ENCODE assay signal across 25 cellular contexts in the genomic region with DNA sequence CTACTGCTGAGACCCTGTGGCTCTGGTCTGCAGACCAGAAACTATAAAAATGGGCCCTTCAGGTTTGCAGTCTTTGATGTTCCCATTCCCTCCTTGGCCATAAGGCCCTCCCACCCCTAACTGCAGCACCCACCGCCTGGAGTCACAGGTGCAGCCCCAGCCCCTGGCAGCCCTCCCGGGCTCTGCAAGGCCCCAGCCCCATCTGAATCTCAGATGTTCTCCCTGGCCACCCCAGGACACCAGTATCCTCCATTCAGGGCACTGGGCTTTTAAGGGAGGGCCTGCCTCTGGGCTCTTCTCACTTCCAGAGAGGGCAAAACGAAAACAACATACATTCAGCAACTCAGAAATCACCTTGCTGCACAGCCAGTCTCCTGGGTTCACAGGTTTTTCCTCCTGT.
DNase-seq lines count a peak whose midpoint lies in the region; ATAC-seq and TF ChIP-seq lines count a peak whose summit lies in the region.
"Had no signal": no experiment of that assay in that cellular context is flagged by ENCODE, and none has a peak within 500 bp of the region (broad histone marks: within the 10 kb centered on the region; RNA-seq: fewer than 3 reads in every experiment).

No MANE protein-coding gene starts in this region.

- H3K27ac ChIP-seq in effector memory CD4-positive, alpha-beta T cell (ENCODE audit: insufficient read depth, low read length, poor library complexity, severe bottlenecking), result no peak overlapping the region
- H3K27ac ChIP-seq: 22Rv1; BLaER1 treated with 17β-estradiol and CSF1 and Interleukin-3, amounts not matched to agents 10 nM and 100 nM; GM23248 had no signal

- POLR2A ChIA-PET in activated CD4-positive, alpha-beta memory T cell treated with anti-CD3 and anti-CD28 coated beads for 36 hours (lab: Charles Lee), result no interaction called here
- POLR2A ChIA-PET in activated CD4-positive, alpha-beta memory T cell treated with anti-CD3 and anti-CD28 coated beads, Interleukin-2, amount 10 ng/mL, durations not matched to agents 7 days and 5 days (lab: Charles Lee), result no interaction called here

- ATAC-seq in natural killer cell treated with Interleukin-12 subunit alpha and Interleukin-12 subunit beta and Interleukin-15 and Interleukin-18, amount 100 ng/mL, for 72 hours, result no peak
- ATAC-seq in natural killer cell (no peak), HG03135 (IDR thresholded peaks at IDR 0.05; ENCODE audit: unreplicated experiment) (no peak)

- intact Hi-C loops in activated CD4-positive, alpha-beta memory T cell treated with anti-CD3 and anti-CD28 coated beads for 36 hours (cut with micrococcal nuclease), result no loop called here
- intact Hi-C loops in natural killer cell (cut with micrococcal nuclease), result no loop called here

- no peaks in the 10 kb centered on the region for H3K36me3 ChIP-seq in effector memory CD4-positive, alpha-beta T cell (ENCODE audit: control insufficient read depth, insufficient read depth, low read length)
- H3K36me3 ChIP-seq: BLaER1 treated with 17β-estradiol and CSF1 and Interleukin-3, amounts not matched to agents 10 nM and 100 nM had no signal

- no peak overlapping the region for H3K27ac Mint-ChIP-seq in activated CD4-positive, alpha-beta memory T cell treated with anti-CD3 and anti-CD28 coated beads for 36 hours
- no peak overlapping the region for H3K27ac Mint-ChIP-seq in activated CD4-positive, alpha-beta memory T cell treated with anti-CD3 and anti-CD28 coated beads, Interleukin-2, amount 10 ng/mL, durations not matched to agents 7 days and 5 days
- H3K27ac Mint-ChIP-seq in natural killer cell treated with Interleukin-12 subunit alpha and Interleukin-12 subunit beta and Interleukin-15 and Interleukin-18, amount 100 ng/mL, for 72 hours, result no peak overlapping the region
- H3K27ac Mint-ChIP-seq in natural killer cell, result no peak overlapping the region
- H3K27ac Mint-ChIP-seq: CD4-positive, alpha-beta memory T cell had no signal

- DNase-seq in activated CD4-positive, alpha-beta memory T cell treated with anti-CD3 and anti-CD28 coated beads for 36 hours, result peak; percentile 1
- no peak for DNase-seq in activated CD4-positive, alpha-beta memory T cell treated with anti-CD3 and anti-CD28 coated beads, Interleukin-2, amount 10 ng/mL, durations not matched to agents 7 days and 5 days
- peak; percentile 38 for DNase-seq in natural killer cell treated with Interleukin-12 subunit alpha and Interleukin-12 subunit beta and Interleukin-15 and Interleukin-18, amount 100 ng/mL, for 72 hours (ENCODE audit: low spot score)
- DNase-seq in natural killer cell (no peak), mesenteric fat pad (ENCODE audit: low spot score) (peak; percentile 76), ureter (ENCODE audit: low spot score) (peak; percentile 32)
- no peak for DNase-seq in effector memory CD4-positive, alpha-beta T cell
- DNase-seq: ACHN; CD4-positive, alpha-beta memory T cell; DMS 273 treated with DMSO at 0.1 percent for 48 hours; DMS79 treated with DMSO at 0.1 percent for 48 hours; GM23248; HCEC 1CT; KG1; NCI-H1092; NCI-H1436; NCI-H1930; NCI-H226; NCI-H524; NCI-H774; NK-92 treated with Interleukin-12 subunit alpha and Interleukin-12 subunit beta, amount 100 ng/mL, for 24 hours had no signal

- peaks cover 7% of the 10 kb centered on the region for H3K27me3 Mint-ChIP-seq in activated CD4-positive, alpha-beta memory T cell treated with anti-CD3 and anti-CD28 coated beads for 36 hours
- peaks cover 22% of the 10 kb centered on the region for H3K27me3 Mint-ChIP-seq in activated CD4-positive, alpha-beta memory T cell treated with anti-CD3 and anti-CD28 coated beads, Interleukin-2, amount 10 ng/mL, durations not matched to agents 7 days and 5 days
- peaks cover 6 to 23% of the 10 kb centered on the region in 2 donors for H3K27me3 Mint-ChIP-seq in natural killer cell treated with Interleukin-12 subunit alpha and Interleukin-12 subunit beta and Interleukin-15 and Interleukin-18, amount 100 ng/mL, for 72 hours
- H3K27me3 Mint-ChIP-seq in natural killer cell (ENCODE audit: low read depth in 2 of 2), result peaks cover 4 to 7% of the 10 kb centered on the region in 2 donors

- H3K4me3 ChIP-seq in effector memory CD4-positive, alpha-beta T cell (ENCODE audit: insufficient read depth, low read depth, low read length, poor library complexity, severe bottlenecking), result no peak overlapping the region
- H3K4me3 ChIP-seq: BLaER1 treated with 17β-estradiol and CSF1 and Interleukin-3, amounts not matched to agents 10 nM and 100 nM; GM23248 had no signal

- H3K36me3 Mint-ChIP-seq in activated CD4-positive, alpha-beta memory T cell treated with anti-CD3 and anti-CD28 coated beads for 36 hours, result no peaks in the 10 kb centered on the region
- H3K36me3 Mint-ChIP-seq in activated CD4-positive, alpha-beta memory T cell treated with anti-CD3 and anti-CD28 coated beads, Interleukin-2, amount 10 ng/mL, durations not matched to agents 7 days and 5 days (ENCODE audit: low read depth), result no peaks in the 10 kb centered on the region
- H3K36me3 Mint-ChIP-seq in natural killer cell treated with Interleukin-12 subunit alpha and Interleukin-12 subunit beta and Interleukin-15 and Interleukin-18, amount 100 ng/mL, for 72 hours, result no peaks in the 10 kb centered on the region
- H3K36me3 Mint-ChIP-seq in natural killer cell, result no peaks in the 10 kb centered on the region
- H3K36me3 Mint-ChIP-seq: CD4-positive, alpha-beta memory T cell had no signal

- no peak overlapping the region for H3K4me3 Mint-ChIP-seq in activated CD4-positive, alpha-beta memory T cell treated with anti-CD3 and anti-CD28 coated beads for 36 hours
- no peak overlapping the region for H3K4me3 Mint-ChIP-seq in activated CD4-positive, alpha-beta memory T cell treated with anti-CD3 and anti-CD28 coated beads, Interleukin-2, amount 10 ng/mL, durations not matched to agents 7 days and 5 days
- no peak overlapping the region for H3K4me3 Mint-ChIP-seq in natural killer cell treated with Interleukin-12 subunit alpha and Interleukin-12 subunit beta and Interleukin-15 and Interleukin-18, amount 100 ng/mL, for 72 hours
- H3K4me3 Mint-ChIP-seq in natural killer cell, result no peak overlapping the region
- H3K4me3 Mint-ChIP-seq: CD4-positive, alpha-beta memory T cell had no signal

- no peak for TF ChIP-seq CTCF in natural killer cell (IDR thresholded peaks at IDR 0.05)

- no peaks in the 10 kb centered on the region for H3K4me1 ChIP-seq in effector memory CD4-positive, alpha-beta T cell (ENCODE audit: control insufficient read depth, insufficient read depth, low read length, poor library complexity, severe bottlenecking)
- H3K4me1 ChIP-seq: Caco-2 had no signal

- no peaks in the 10 kb centered on the region for H3K9me3 ChIP-seq in effector memory CD4-positive, alpha-beta T cell (ENCODE audit: control insufficient read depth, low read length)
- H3K9me3 ChIP-seq: BLaER1 treated with 17β-estradiol and CSF1 and Interleukin-3, amounts not matched to agents 10 nM and 100 nM; Caco-2 had no signal

- no peaks in the 10 kb centered on the region for H3K27me3 ChIP-seq in effector memory CD4-positive, alpha-beta T cell (replicated peaks; ENCODE audit: control insufficient read depth, insufficient read depth, low read length, poor library complexity, severe bottlenecking)
- H3K27me3 ChIP-seq: BLaER1 treated with 17β-estradiol and CSF1 and Interleukin-3, amounts not matched to agents 10 nM and 100 nM had no signal

- CTCF ChIA-PET in activated CD4-positive, alpha-beta memory T cell treated with anti-CD3 and anti-CD28 coated beads for 36 hours (lab: Charles Lee), result no interaction called here
- CTCF ChIA-PET in activated CD4-positive, alpha-beta memory T cell treated with anti-CD3 and anti-CD28 coated beads, Interleukin-2, amount 10 ng/mL, durations not matched to agents 7 days and 5 days (lab: Charles Lee), result no interaction called here

- H3K9me3 Mint-ChIP-seq in activated CD4-positive, alpha-beta memory T cell treated with anti-CD3 and anti-CD28 coated beads for 36 hours, result no peaks in the 10 kb centered on the region
- H3K9me3 Mint-ChIP-seq in activated CD4-positive, alpha-beta memory T cell treated with anti-CD3 and anti-CD28 coated beads, Interleukin-2, amount 10 ng/mL, durations not matched to agents 7 days and 5 days, result no peaks in the 10 kb centered on the region
- H3K9me3 Mint-ChIP-seq in natural killer cell treated with Interleukin-12 subunit alpha and Interleukin-12 subunit beta and Interleukin-15 and Interleukin-18, amount 100 ng/mL, for 72 hours, result no peaks in the 10 kb centered on the region
- H3K9me3 Mint-ChIP-seq in natural killer cell, result no peaks in the 10 kb centered on the region
- H3K9me3 Mint-ChIP-seq: CD4-positive, alpha-beta memory T cell had no signal

- H3K4me1 Mint-ChIP-seq in activated CD4-positive, alpha-beta memory T cell treated with anti-CD3 and anti-CD28 coated beads for 36 hours (ENCODE audit: low read depth), result no peaks in the 10 kb centered on the region
- H3K4me1 Mint-ChIP-seq in activated CD4-positive, alpha-beta memory T cell treated with anti-CD3 and anti-CD28 coated beads, Interleukin-2, amount 10 ng/mL, durations not matched to agents 7 days and 5 days, result no peaks in the 10 kb centered on the region
- no peaks in the 10 kb centered on the region for H3K4me1 Mint-ChIP-seq in natural killer cell treated with Interleukin-12 subunit alpha and Interleukin-12 subunit beta and Interleukin-15 and Interleukin-18, amount 100 ng/mL, for 72 hours (ENCODE audit: low read depth in 2 of 2)
- H3K4me1 Mint-ChIP-seq in natural killer cell, result no peaks in the 10 kb centered on the region
- H3K4me1 Mint-ChIP-seq: CD4-positive, alpha-beta memory T cell had no signal

Comparison
In these comparisons a context has a peak if more than half of its experiments do, and no peak if none do; other contexts are left out.
1. DNase-seq: peak in activated CD4-positive, alpha-beta memory T cell treated with anti-CD3 and anti-CD28 coated beads for 36 hours (single experiment), natural killer cell treated with Interleukin-12 subunit alpha and Interleukin-12 subunit beta and Interleukin-15 and Interleukin-18, amount 100 ng/mL, for 72 hours (single experiment), mesenteric fat pad (single experiment) and ureter (single experiment); none in activated CD4-positive, alpha-beta memory T cell treated with anti-CD3 and anti-CD28 coated beads, Interleukin-2, amount 10 ng/mL, durations not matched to agents 7 days and 5 days (single experiment), natural killer cell (single experiment) and effector memory CD4-positive, alpha-beta T cell (0 of 3).